22 cellular contexts compared by ENCODE assay signal in genomic region chr7:9241826-9242225, GRCh38.
"Had no signal": no experiment of that assay in that cellular context is flagged by ENCODE, and none has a peak within 500 bp of the region (broad histone marks: within the 10 kb centered on the region; RNA-seq: fewer than 3 reads in every experiment).

No MANE protein-coding gene starts in this region.

- H3K79me2 ChIP-seq: parathyroid adenoma had no signal

- H3K4me3 ChIP-seq: coronary artery, esophagus muscularis mucosa, heart right ventricle, lower lobe of right lung, right lobe of liver, thoracic aorta, transverse colon, upper lobe of right lung, uterus had no signal

- H3K9me3 ChIP-seq: esophagus muscularis mucosa, lower lobe of right lung, right lobe of liver, thoracic aorta, upper lobe of right lung, uterus had no signal

- ATAC-seq: foreskin keratinocyte; heart right ventricle; left ventricle myocardium superior; lower lobe of right lung; natural killer cell treated with Interleukin-12 subunit alpha and Interleukin-12 subunit beta and Interleukin-15 and Interleukin-18, amount 100 ng/mL, for 72 hours; right lobe of liver; stimulated activated naive B cell treated with anti-CD40 and anti-IgM and Interleukin-4, amounts not matched to agents 10 μg/mL and 1 μg/mL and 100 μg/mL, for 72 hours; upper lobe of right lung had no signal

- H3K27me3 ChIP-seq: esophagus muscularis mucosa, foreskin keratinocyte, heart right ventricle, neutrophil, right lobe of liver, transverse colon, upper lobe of right lung, uterus had no signal

- H3K36me3 ChIP-seq: esophagus muscularis mucosa, heart right ventricle, lower lobe of right lung, neutrophil, right lobe of liver, thoracic aorta, transverse colon, upper lobe of right lung, uterus had no signal

- H2AFZ ChIP-seq: parathyroid adenoma had no signal

- H3K27ac ChIP-seq: coronary artery, esophagus muscularis mucosa, foreskin keratinocyte, heart right ventricle, lower lobe of right lung, neutrophil, parathyroid adenoma, right lobe of liver, thoracic aorta, transverse colon, upper lobe of right lung, uterus had no signal

- DNase-seq: dermis blood vessel endothelial cell; effector memory CD4-positive, alpha-beta T cell; foreskin keratinocyte; glutamatergic neuron; heart right ventricle; left ventricle myocardium superior; lower lobe of right lung; naive B cell; right lobe of liver; small intestine; stimulated activated CD4-positive, alpha-beta T cell treated with anti-CD3 and anti-CD28 coated beads, Interleukin-15, amount 100 ng/mL, for 24 hours; stimulated activated CD4-positive, alpha-beta T cell treated with anti-CD3 and anti-CD28 coated beads, Interleukin-2, amount 100 ng/mL, for 48 hours; stimulated activated naive B cell treated with anti-CD40 and anti-IgM and Interleukin-4, amounts not matched to agents 10 μg/mL and 1 μg/mL and 100 μg/mL, for 72 hours; transverse colon; upper lobe of right lung; uterus had no signal

- H3K4me1 ChIP-seq: esophagus muscularis mucosa, foreskin keratinocyte, heart right ventricle, lower lobe of right lung, parathyroid adenoma, right lobe of liver, transverse colon, upper lobe of right lung, uterus had no signal

- H3K9ac ChIP-seq: parathyroid adenoma had no signal
